10 cellular contexts compared by ENCODE assay signal in the genomic region with DNA sequence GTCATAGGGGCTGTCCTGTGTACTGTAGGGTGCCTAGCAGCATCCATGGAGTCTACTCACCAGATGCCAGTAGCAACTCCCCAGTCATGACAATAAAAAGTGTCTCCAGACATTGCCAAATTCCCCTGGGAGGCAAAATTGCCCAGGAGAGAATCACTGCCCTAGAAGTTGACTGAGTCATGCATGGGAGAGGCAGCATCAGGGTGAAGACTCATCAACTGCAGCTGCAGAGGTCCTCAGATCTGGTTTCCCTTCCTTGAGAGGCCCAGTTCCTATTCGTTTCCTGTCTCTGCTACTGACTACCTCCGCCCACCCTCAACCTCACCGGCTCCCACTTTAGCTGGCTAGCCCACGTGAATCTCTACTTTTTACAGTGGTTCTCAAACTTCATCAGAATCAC.
DNase-seq lines count a peak whose midpoint lies in the region; ATAC-seq and TF ChIP-seq lines count a peak whose summit lies in the region.
"Had no signal": no experiment of that assay in that cellular context is flagged by ENCODE, and none has a peak within 500 bp of the region (broad histone marks: within the 10 kb centered on the region; RNA-seq: fewer than 3 reads in every experiment).

No MANE protein-coding gene starts in this region.

- no peaks in the 10 kb centered on the region for H3K36me3 Mint-ChIP-seq in activated T-cell treated with anti-CD3 and anti-CD28 coated beads, Interleukin-2, amount 50 U/mL, for 4 hours (ENCODE audit: insufficient read depth)

- peak overlapping the region; percentile 68 for H3K4me2 ChIP-seq in smooth muscle cell

- H3K27me3 Mint-ChIP-seq in activated T-cell treated with anti-CD3 and anti-CD28 coated beads, Interleukin-2, amount 50 U/mL, for 4 hours (ENCODE audit: low read depth): peaks cover 19% of the 10 kb centered on the region

- no peak overlapping the region for H2AFZ ChIP-seq in smooth muscle cell (ENCODE audit: low read depth)

- no peak overlapping the region for H3K4me3 Mint-ChIP-seq in activated T-cell treated with anti-CD3 and anti-CD28 coated beads, Interleukin-2, amount 50 U/mL, for 4 hours

- H3K79me2 ChIP-seq in smooth muscle cell (ENCODE audit: low read depth): no peaks in the 10 kb centered on the region

- 31% methylated on average over 4 of the region's 4 CpGs for WGBS in smooth muscle cell (ENCODE audit: low lambda C conversion rate)

- no peaks in the 10 kb centered on the region for H3K36me3 ChIP-seq in smooth muscle cell (ENCODE audit: low read depth)

- H3K4me1 ChIP-seq in smooth muscle cell (ENCODE audit: low read depth): peaks cover 8% of the 10 kb centered on the region
- H3K4me1 ChIP-seq: psoas muscle had no signal

- DNase-seq in activated T-cell treated with anti-CD3 and anti-CD28 coated beads, Interleukin-2, amount 50 U/mL, for 4 hours: no peak
- DNase-seq in activated T-cell treated with anti-CD3 and anti-CD28 coated beads for 4 hours (no peak), dedifferentiated amniotic fluid mesenchymal stem cell (ENCODE audit: extremely low spot score) (peak; percentile 69), smooth muscle cell (lab: John Stamatoyannopoulos, UW; ENCODE audit: unreplicated experiment) (no peak), NCI-H82 (lab: John Stamatoyannopoulos, UW) (no peak)
- peak; percentile 21 for DNase-seq in Jurkat, Clone E6-1 (ENCODE audit: low read depth, low spot score)
- DNase-seq: psoas muscle had no signal

- peak overlapping the region; percentile 46 for H3K9ac ChIP-seq in smooth muscle cell (ENCODE audit: low read depth)

- no peaks in the 10 kb centered on the region for H3K27me3 ChIP-seq in smooth muscle cell (ENCODE audit: low read depth)

- no peak overlapping the region for H3K4me3 ChIP-seq in Jurkat, Clone E6-1 (ENCODE audit: low read length)
- H3K4me3 ChIP-seq in smooth muscle cell: no peak overlapping the region
- H3K4me3 ChIP-seq: psoas muscle had no signal

- H3K4me1 Mint-ChIP-seq in activated T-cell treated with anti-CD3 and anti-CD28 coated beads, Interleukin-2, amount 50 U/mL, for 4 hours (ENCODE audit: low read depth): peaks cover 2% of the 10 kb centered on the region

- peak; percentile 79 to 87 for ATAC-seq in activated T-cell treated with anti-CD3 and anti-CD28 coated beads, Interleukin-2, amount 50 U/mL, for 4 hours
- ATAC-seq in GM19324 (IDR thresholded peaks at IDR 0.05; ENCODE audit: low FRiP score, unreplicated experiment) (no peak), GM19455 (IDR thresholded peaks at IDR 0.05; ENCODE audit: unreplicated experiment) (no peak)
- ATAC-seq: psoas muscle had no signal

- peak overlapping the region; percentile 91 for H3K27ac ChIP-seq in smooth muscle cell (ENCODE audit: low read depth)
- H3K27ac ChIP-seq: C4-2B, psoas muscle had no signal

- no peaks in the 10 kb centered on the region for H4K20me1 ChIP-seq in smooth muscle cell (ENCODE audit: low read depth)

- H3K9me3 Mint-ChIP-seq in activated T-cell treated with anti-CD3 and anti-CD28 coated beads, Interleukin-2, amount 50 U/mL, for 4 hours: no peaks in the 10 kb centered on the region

- H3F3A ChIP-seq in smooth muscle cell (ENCODE audit: low read depth): peaks cover 19% of the 10 kb centered on the region

- no peak for TF ChIP-seq CTCF in smooth muscle cell (IDR thresholded peaks at IDR 0.05; ENCODE audit: borderline replicate concordance, insufficient read depth, poor library complexity, severe bottlenecking)

- no peaks in the 10 kb centered on the region for H3K9me3 ChIP-seq in smooth muscle cell (replicated peaks; ENCODE audit: low read depth)
- H3K9me3 ChIP-seq: psoas muscle had no signal

Comparison
In these comparisons a context has a peak if more than half of its experiments do, and no peak if none do; other contexts are left out.
1. ATAC-seq: peak in activated T-cell treated with anti-CD3 and anti-CD28 coated beads, Interleukin-2, amount 50 U/mL, for 4 hours (2 of 2); none in GM19324 (single experiment) and GM19455 (single experiment).
2. DNase-seq: peak in Jurkat, Clone E6-1 (single experiment) and dedifferentiated amniotic fluid mesenchymal stem cell (single experiment); none in activated T-cell treated with anti-CD3 and anti-CD28 coated beads, Interleukin-2, amount 50 U/mL, for 4 hours (single experiment), activated T-cell treated with anti-CD3 and anti-CD28 coated beads for 4 hours (single experiment), smooth muscle cell (single experiment) and NCI-H82 (single experiment).